12 cellular contexts compared by ENCODE assay signal in genomic region chr9:75149841-75150241, GRCh38.
DNase-seq lines count a peak whose midpoint lies in the region; ATAC-seq and TF ChIP-seq lines count a peak whose summit lies in the region.
"Had no signal": no experiment of that assay in that cellular context is flagged by ENCODE, and none has a peak within 500 bp of the region (broad histone marks: within the 10 kb centered on the region; RNA-seq: fewer than 3 reads in every experiment).

No MANE protein-coding gene starts in this region.

- H3K4me1 ChIP-seq in transverse colon: peaks cover 0 to 8% (median 0%) of the 10 kb centered on the region in 4 donors
- H3K4me1 ChIP-seq: breast epithelium had no signal

- peaks cover 16% of the 10 kb centered on the region for H3K36me3 Mint-ChIP-seq in activated naive CD4-positive, alpha-beta T cell treated with anti-CD3 and anti-CD28 coated beads for 36 hours (ENCODE audit: low read depth)
- H3K36me3 Mint-ChIP-seq in T-helper 17 cell (ENCODE audit: low read depth): peaks cover 5% of the 10 kb centered on the region

- no peaks in the 10 kb centered on the region for H3K9me3 ChIP-seq in T-helper 17 cell (ENCODE audit: control insufficient read depth, low read length, poor library complexity, severe bottlenecking)
- peaks cover 0 to under 1% of the 10 kb centered on the region in 2 donors for H3K9me3 ChIP-seq in transverse colon
- H3K9me3 ChIP-seq: breast epithelium had no signal

- H3K4me3 Mint-ChIP-seq in activated naive CD4-positive, alpha-beta T cell treated with anti-CD3 and anti-CD28 coated beads for 36 hours: no peak overlapping the region
- peak overlapping the region; percentile 84 for H3K4me3 Mint-ChIP-seq in T-helper 17 cell

- intact Hi-C loops in activated naive CD4-positive, alpha-beta T cell treated with anti-CD3 and anti-CD28 coated beads for 36 hours (cut with micrococcal nuclease): loop anchor here (5.0 to 10.0 kb wide), 5 partner anchors 198 to 1995 kb away; partner anchors contain the start of genes ANXA1, C9orf40 and PCSK5
- intact Hi-C loops in transverse colon (cut with DNase I; ENCODE audit: low total_unique reads): no loop called here

- peak overlapping the region in 3 of 4 donors; percentile 1 to 27 (median 23) for H3K27ac ChIP-seq in transverse colon
- H3K27ac ChIP-seq: breast epithelium had no signal

- TF ChIP-seq CTCF in transverse colon (IDR thresholded peaks at IDR 0.05): no peak

- TF ChIP-seq EP300 in transverse colon (IDR thresholded peaks at IDR 0.05; ENCODE audit: low read depth): no peak

- H3K27me3 Mint-ChIP-seq in activated naive CD4-positive, alpha-beta T cell treated with anti-CD3 and anti-CD28 coated beads for 36 hours (ENCODE audit: low read depth): no peaks in the 10 kb centered on the region
- H3K27me3 Mint-ChIP-seq in T-helper 17 cell: no peaks in the 10 kb centered on the region

- peak overlapping the region; percentile 28 for H3K27ac Mint-ChIP-seq in activated naive CD4-positive, alpha-beta T cell treated with anti-CD3 and anti-CD28 coated beads for 36 hours
- peak overlapping the region; percentile 97 for H3K27ac Mint-ChIP-seq in T-helper 17 cell

- 50 to 79% methylated on average over 2 to 6 of the region's 6 CpGs for WGBS in transverse colon (ENCODE audit: low coverage in 1 of 2), 2 donors

- H3K4me1 Mint-ChIP-seq in activated naive CD4-positive, alpha-beta T cell treated with anti-CD3 and anti-CD28 coated beads for 36 hours (ENCODE audit: low read depth): peaks cover 67% of the 10 kb centered on the region
- H3K4me1 Mint-ChIP-seq in T-helper 17 cell: peaks cover 48% of the 10 kb centered on the region

- H3K4me3 ChIP-seq in transverse colon: no peak overlapping the region
- H3K4me3 ChIP-seq: breast epithelium had no signal

- peaks cover 0 to 12% (median 5%) of the 10 kb centered on the region in 4 donors for H3K36me3 ChIP-seq in transverse colon
- H3K36me3 ChIP-seq: breast epithelium had no signal

- TF ChIP-seq POLR2A in transverse colon (IDR thresholded peaks at IDR 0.05): no peak

- peaks cover 4% of the 10 kb centered on the region for H3K9me3 Mint-ChIP-seq in activated naive CD4-positive, alpha-beta T cell treated with anti-CD3 and anti-CD28 coated beads for 36 hours

- no peak for ATAC-seq in T-helper 17 cell
- ATAC-seq in GM19452 (IDR thresholded peaks at IDR 0.05; ENCODE audit: unreplicated experiment): no peak
- ATAC-seq: sciatic nerve had no signal

- in situ Hi-C loops in transverse colon (cut with MboI; ENCODE audit: low pct_ligation_motif_present in 1 of 4, low pct_unique_long_range_greater_than_20kb in 1 of 4, low sequenced_read_pairs in 3 of 4): no loop called here

- DNase-seq in activated naive CD4-positive, alpha-beta T cell treated with anti-CD3 and anti-CD28 coated beads for 36 hours: no peak
- no peak for DNase-seq in activated naive CD4-positive, alpha-beta T cell treated with anti-CD3 and anti-CD28 coated beads, Interleukin-2, amount 50 U/mL, for 16 hours
- DNase-seq in T-helper 17 cell (no peak), fibroblast of peridontal ligament (ENCODE audit: extremely low read depth) (peak; percentile 54), transverse colon (no peak), EL (no peak), NCI-H510A (lab: John Stamatoyannopoulos, UW) (no peak)
- DNase-seq: NCI-H2029, trophoblast cell had no signal

- CTCF ChIA-PET in activated naive CD4-positive, alpha-beta T cell treated with anti-CD3 and anti-CD28 coated beads for 36 hours (lab: Charles Lee): interaction anchor here (0.6 to 1.7 kb wide), 2 partner anchors 36 to 121 kb away, joined by 5 to 6 read pairs; no protein-coding TSS in a partner anchor

- no peaks in the 10 kb centered on the region for H3K27me3 ChIP-seq in transverse colon
- H3K27me3 ChIP-seq: breast epithelium had no signal
